9 cellular contexts compared by ENCODE assay signal in genomic region chr2:67974564-67975430, GRCh38.
A peak's percentile ranks its signal among the peaks of the same experiment; 100 is the strongest.
DNase-seq lines count a peak whose midpoint lies in the region; ATAC-seq and TF ChIP-seq lines count a peak whose summit lies in the region.
"Had no signal": no experiment of that assay in that cellular context is flagged by ENCODE, and none has a peak within 500 bp of the region (broad histone marks: within the 10 kb centered on the region; RNA-seq: fewer than 3 reads in every experiment).

No MANE protein-coding gene starts in this region.

- no peak for TF ChIP-seq CTCF in HFFc6 (IDR thresholded peaks at IDR 0.05)

- H3K79me2 ChIP-seq in ACC112 (ENCODE audit: control insufficient read depth, insufficient read depth, low read length, unreplicated experiment) = no peaks in the 10 kb centered on the region

- peaks cover 4% of the 10 kb centered on the region; the same call in 1 of the 2 replicates for H3K36me3 Mint-ChIP-seq in HFFc6 (ENCODE audit: low read depth)

- no peak overlapping the region for H3K27ac Mint-ChIP-seq in HFFc6

- no peaks in the 10 kb centered on the region for H3K27me3 ChIP-seq in ACC112 (ENCODE audit: insufficient read depth, low read length)

- peaks cover 13% of the 10 kb centered on the region for H3K4me1 ChIP-seq in ACC112 (ENCODE audit: control insufficient read depth, insufficient read depth, low read length, unreplicated experiment)

- DNase-seq in NCI-H1105 treated with DMSO at 0.1 percent for 48 hours (lab: John Stamatoyannopoulos, UW) = peak; percentile 12
- peak; percentile 48 for DNase-seq in cerebellar cortex (ENCODE audit: low spot score)
- peak; percentile 87 for DNase-seq in medulla oblongata (ENCODE audit: extremely low spot score)
- DNase-seq in HFFc6 = no peak

- ATAC-seq in GM19023 (IDR thresholded peaks at IDR 0.05; ENCODE audit: unreplicated experiment) (no peak), HG02678 (IDR thresholded peaks at IDR 0.05; ENCODE audit: unreplicated experiment) (no peak), GM18861 (IDR thresholded peaks at IDR 0.05; ENCODE audit: unreplicated experiment) (no peak)

- peak overlapping the region; percentile 69 for H2AFZ ChIP-seq in ACC112 (ENCODE audit: low read length, unreplicated experiment)

- no peaks in the 10 kb centered on the region; the same call in 1 of the 2 replicates for H3K27me3 Mint-ChIP-seq in HFFc6 (ENCODE audit: insufficient read depth)

- H3K4me3 Mint-ChIP-seq in HFFc6 = no peak overlapping the region

- H3K27ac ChIP-seq in ACC112 (ENCODE audit: low read depth, low read length) = no peak overlapping the region
- H3K27ac ChIP-seq: C4-2B had no signal

- no peaks in the 10 kb centered on the region for H3K36me3 ChIP-seq in ACC112 (ENCODE audit: insufficient read depth, low read length)

- H3K9me3 Mint-ChIP-seq in HFFc6 = no peaks in the 10 kb centered on the region

- H3K4me1 Mint-ChIP-seq in HFFc6 (ENCODE audit: low read depth) = no peaks in the 10 kb centered on the region

- peak overlapping the region; percentile 28; the same call in 1 of the 2 replicates for H3K4me3 ChIP-seq in ACC112 (ENCODE audit: low read depth, low read length)
